Comparison of ENCODE assay signal across 20 cellular contexts in genomic region chr9:136441191-136441680, GRCh38. TPM values are rescaled to one million over a fixed set of nuclear protein-coding genes. Genes with fewer than 3 reads are reported as not detected.
DNase-seq lines count a peak whose midpoint lies in the region; ATAC-seq, FAIRE-seq and TF ChIP-seq lines count a peak whose summit lies in the region.
"Had no signal": no experiment of that assay in that cellular context is flagged by ENCODE, and none has a peak within 500 bp of the region (broad histone marks: within the 10 kb centered on the region; RNA-seq: fewer than 3 reads in every experiment).

No MANE protein-coding gene starts in this region.

- peaks cover 24% of the 10 kb centered on the region for H3K4me1 Mint-ChIP-seq in activated CD4-positive, alpha-beta memory T cell treated with anti-CD3 and anti-CD28 coated beads, Interleukin-2, amount 10 ng/mL, durations not matched to agents 7 days and 5 days
- peaks cover 19% of the 10 kb centered on the region for H3K4me1 Mint-ChIP-seq in activated CD4-positive, alpha-beta memory T cell treated with anti-CD3 and anti-CD28 coated beads for 36 hours (ENCODE audit: low read depth)
- H3K4me1 Mint-ChIP-seq in effector memory CD8-positive, alpha-beta T cell (ENCODE audit: low read depth in 2 of 2), result peaks cover 18 to 20% of the 10 kb centered on the region in 2 donors
- peaks cover 19% of the 10 kb centered on the region for H3K4me1 Mint-ChIP-seq in neural progenitor cell

- intact Hi-C loops in activated CD4-positive, alpha-beta memory T cell treated with anti-CD3 and anti-CD28 coated beads for 36 hours (cut with micrococcal nuclease), result no loop called here

- no peaks in the 10 kb centered on the region for H3K9me3 Mint-ChIP-seq in activated CD4-positive, alpha-beta memory T cell treated with anti-CD3 and anti-CD28 coated beads, Interleukin-2, amount 10 ng/mL, durations not matched to agents 7 days and 5 days
- H3K9me3 Mint-ChIP-seq in activated CD4-positive, alpha-beta memory T cell treated with anti-CD3 and anti-CD28 coated beads for 36 hours, result no peaks in the 10 kb centered on the region
- H3K9me3 Mint-ChIP-seq in effector memory CD8-positive, alpha-beta T cell, result no peaks in the 10 kb centered on the region
- no peaks in the 10 kb centered on the region for H3K9me3 Mint-ChIP-seq in neural progenitor cell
- H3K9me3 Mint-ChIP-seq: naive thymus-derived CD4-positive, alpha-beta T cell; stimulated activated naive CD8-positive, alpha-beta T cell treated with anti-CD3 and anti-CD28 coated beads, Interleukin-15, Interleukin-2, amounts not matched to agents 100 ng/mL and 50 ng/mL, for 24 hours; type B pancreatic cell had no signal

- H3K4me3 ChIP-seq in neural progenitor cell, result no peak overlapping the region
- H3K4me3 ChIP-seq: A549, lower lobe of right lung had no signal

- H2AFZ ChIP-seq in neural progenitor cell (replicated peaks), result no peak overlapping the region

- peaks cover 45% of the 10 kb centered on the region for H4K20me1 ChIP-seq in neural progenitor cell (ENCODE audit: low read depth)

- H3K4me3 Mint-ChIP-seq in activated CD4-positive, alpha-beta memory T cell treated with anti-CD3 and anti-CD28 coated beads, Interleukin-2, amount 10 ng/mL, durations not matched to agents 7 days and 5 days, result peak overlapping the region; percentile 35
- no peak overlapping the region for H3K4me3 Mint-ChIP-seq in activated CD4-positive, alpha-beta memory T cell treated with anti-CD3 and anti-CD28 coated beads for 36 hours
- peak overlapping the region; percentile 46 to 67 for H3K4me3 Mint-ChIP-seq in effector memory CD8-positive, alpha-beta T cell
- H3K4me3 Mint-ChIP-seq in neural progenitor cell, result peak overlapping the region; percentile 84
- H3K4me3 Mint-ChIP-seq: activated CD8-positive, alpha-beta memory T cell treated with anti-CD3 and anti-CD28 coated beads, Interleukin-2, amount 10 ng/mL, durations not matched to agents 7 days and 5 days had no signal

- H3K36me3 ChIP-seq in neural progenitor cell, result no peaks in the 10 kb centered on the region

- TF ChIP-seq CTCF in neural progenitor cell (IDR thresholded peaks at IDR 0.05) (no peak), D721Med (IDR thresholded peaks at IDR 0.05; ENCODE audit: insufficient read depth, missing control alignments) (no peak)

- no peaks in the 10 kb centered on the region for H3K27me3 Mint-ChIP-seq in activated CD4-positive, alpha-beta memory T cell treated with anti-CD3 and anti-CD28 coated beads, Interleukin-2, amount 10 ng/mL, durations not matched to agents 7 days and 5 days
- H3K27me3 Mint-ChIP-seq in activated CD4-positive, alpha-beta memory T cell treated with anti-CD3 and anti-CD28 coated beads for 36 hours, result no peaks in the 10 kb centered on the region
- no peaks in the 10 kb centered on the region for H3K27me3 Mint-ChIP-seq in effector memory CD8-positive, alpha-beta T cell
- peaks cover 17% of the 10 kb centered on the region for H3K27me3 Mint-ChIP-seq in neural progenitor cell (ENCODE audit: insufficient read depth, low read depth)
- H3K27me3 Mint-ChIP-seq: activated CD8-positive, alpha-beta memory T cell treated with anti-CD3 and anti-CD28 coated beads, Interleukin-2, amount 10 ng/mL, durations not matched to agents 7 days and 5 days; naive thymus-derived CD4-positive, alpha-beta T cell; stimulated activated naive CD8-positive, alpha-beta T cell treated with anti-CD3 and anti-CD28 coated beads, Interleukin-15, Interleukin-2, amounts not matched to agents 100 ng/mL and 50 ng/mL, for 24 hours; type B pancreatic cell had no signal

- POLR2A ChIA-PET in activated CD4-positive, alpha-beta memory T cell treated with anti-CD3 and anti-CD28 coated beads, Interleukin-2, amount 10 ng/mL, durations not matched to agents 7 days and 5 days (lab: Charles Lee), result interaction anchor here (1.3 kb wide), 3 partner anchors 30 to 78 kb away, joined by 3 to 4 read pairs (median 3); partner anchors contain the start of genes DNLZ, ENTR1 and PMPCA
- POLR2A ChIA-PET in activated CD4-positive, alpha-beta memory T cell treated with anti-CD3 and anti-CD28 coated beads for 36 hours (lab: Charles Lee), result no interaction called here

- DNase-seq in activated CD4-positive, alpha-beta memory T cell treated with anti-CD3 and anti-CD28 coated beads, Interleukin-2, amount 10 ng/mL, durations not matched to agents 7 days and 5 days, result no peak
- no peak for DNase-seq in activated CD4-positive, alpha-beta memory T cell treated with anti-CD3 and anti-CD28 coated beads for 36 hours
- DNase-seq in HK-2 (ENCODE audit: unreplicated experiment) (peak; percentile 25), neural progenitor cell (ENCODE audit: low spot score) (no peak), D721Med (ENCODE audit: insufficient read length, low spot score) (no peak)
- DNase-seq in effector memory CD8-positive, alpha-beta T cell, result no peak
- no peak for DNase-seq in stimulated activated CD4-positive, alpha-beta T cell treated with anti-CD3 and anti-CD28 coated beads, Interleukin-4, amount 100 ng/mL, for 4 hours
- DNase-seq: activated CD4-positive, CD25-positive, alpha-beta regulatory T cell; activated CD8-positive, alpha-beta memory T cell treated with anti-CD3 and anti-CD28 coated beads, Interleukin-2, amount 10 ng/mL, durations not matched to agents 7 days and 5 days; lower lobe of right lung; naive thymus-derived CD4-positive, alpha-beta T cell; NCI-H1930; NCI-H446 treated with DMSO at 0.1 percent for 48 hours; T-helper 2 cell had no signal

- no peak for FAIRE-seq in D721Med (lab: Jason Lieb, UNC)
- FAIRE-seq: A549 had no signal

- H3K79me2 ChIP-seq in neural progenitor cell (ENCODE audit: low read depth), result peaks cover 31% of the 10 kb centered on the region

- H3K27ac Mint-ChIP-seq in activated CD4-positive, alpha-beta memory T cell treated with anti-CD3 and anti-CD28 coated beads, Interleukin-2, amount 10 ng/mL, durations not matched to agents 7 days and 5 days, result no peak overlapping the region
- no peak overlapping the region for H3K27ac Mint-ChIP-seq in activated CD4-positive, alpha-beta memory T cell treated with anti-CD3 and anti-CD28 coated beads for 36 hours
- peak overlapping the region in 1 of 2 donors; percentile 32 for H3K27ac Mint-ChIP-seq in effector memory CD8-positive, alpha-beta T cell
- peak overlapping the region; percentile 57 for H3K27ac Mint-ChIP-seq in neural progenitor cell
- H3K27ac Mint-ChIP-seq: stimulated activated naive CD8-positive, alpha-beta T cell treated with anti-CD3 and anti-CD28 coated beads, Interleukin-15, Interleukin-2, amounts not matched to agents 100 ng/mL and 50 ng/mL, for 24 hours; type B pancreatic cell had no signal

- no peaks in the 10 kb centered on the region for H3K9me3 ChIP-seq in neural progenitor cell (ENCODE audit: low read depth)
- H3K9me3 ChIP-seq: A549, lower lobe of right lung had no signal

- H3K4me1 ChIP-seq in neural progenitor cell, result peaks cover 9% of the 10 kb centered on the region

- ATAC-seq in effector memory CD8-positive, alpha-beta T cell (replicated peaks), result no peak
- ATAC-seq in GM19023 (IDR thresholded peaks at IDR 0.05; ENCODE audit: unreplicated experiment), result no peak
- ATAC-seq: A549; activated CD8-positive, alpha-beta memory T cell treated with anti-CD3 and anti-CD28 coated beads, Interleukin-2, amount 10 ng/mL, durations not matched to agents 7 days and 5 days; lower lobe of right lung; naive thymus-derived CD4-positive, alpha-beta T cell; Right ventricle myocardium inferior had no signal

- no peak overlapping the region for H3K4me2 ChIP-seq in neural progenitor cell
- H3K4me2 ChIP-seq: A549 had no signal

- no peak overlapping the region for H3K27ac ChIP-seq in neural progenitor cell
- H3K27ac ChIP-seq: A549, epithelial cell of prostate had no signal

- H3K9ac ChIP-seq in neural progenitor cell, result no peak overlapping the region

- no peaks in the 10 kb centered on the region for H3K27me3 ChIP-seq in neural progenitor cell

- CTCF ChIA-PET in activated CD4-positive, alpha-beta memory T cell treated with anti-CD3 and anti-CD28 coated beads, Interleukin-2, amount 10 ng/mL, durations not matched to agents 7 days and 5 days (lab: Charles Lee), result no interaction called here
- CTCF ChIA-PET in activated CD4-positive, alpha-beta memory T cell treated with anti-CD3 and anti-CD28 coated beads for 36 hours (lab: Charles Lee), result interaction anchor here (1.5 kb wide), 1 partner anchor 40 kb away, joined by 3 read pairs; no protein-coding TSS in a partner anchor

- H3K36me3 Mint-ChIP-seq in activated CD4-positive, alpha-beta memory T cell treated with anti-CD3 and anti-CD28 coated beads, Interleukin-2, amount 10 ng/mL, durations not matched to agents 7 days and 5 days (ENCODE audit: low read depth), result peaks cover 35% of the 10 kb centered on the region
- H3K36me3 Mint-ChIP-seq in activated CD4-positive, alpha-beta memory T cell treated with anti-CD3 and anti-CD28 coated beads for 36 hours, result peaks cover 20% of the 10 kb centered on the region
- peaks cover 60% of the 10 kb centered on the region for H3K36me3 Mint-ChIP-seq in effector memory CD8-positive, alpha-beta T cell (ENCODE audit: insufficient read depth)
- H3K36me3 Mint-ChIP-seq in neural progenitor cell, result peaks cover 23% of the 10 kb centered on the region

- peaks cover 22% of the 10 kb centered on the region for H3F3A ChIP-seq in neural progenitor cell (ENCODE audit: low read depth)

RNA-seq across cellular contexts. Expression of gene INPP5E, which starts 1.6 kb away (rescaled TPM):
- total RNA-seq in activated CD4-positive, alpha-beta memory T cell treated with anti-CD3 and anti-CD28 coated beads, Interleukin-2, amount 10 ng/mL, durations not matched to agents 7 days and 5 days, result 10 to 100 TPM; 19.5 to 21.6 TPM
- 10 to 100 TPM; 18.8 to 21.3 TPM for total RNA-seq in activated CD4-positive, alpha-beta memory T cell treated with anti-CD3 and anti-CD28 coated beads for 36 hours
- total RNA-seq in neural progenitor cell (ENCODE audit: low replicate concordance), result 8.8 and 23.6 TPM in 2 replicates

RNA-seq across cellular contexts. Expression of gene PMPCA, which starts 30.8 kb away (rescaled TPM):
- total RNA-seq in activated CD4-positive, alpha-beta memory T cell treated with anti-CD3 and anti-CD28 coated beads, Interleukin-2, amount 10 ng/mL, durations not matched to agents 7 days and 5 days, result 10 to 100 TPM; 56.6 to 62.2 TPM
- 100 to 1,000 TPM; 108 to 112 TPM for total RNA-seq in activated CD4-positive, alpha-beta memory T cell treated with anti-CD3 and anti-CD28 coated beads for 36 hours
- 51.3 and 65.3 TPM in 2 replicates for total RNA-seq in neural progenitor cell (ENCODE audit: low replicate concordance)

RNA-seq across cellular contexts. Expression of gene ENTR1, which starts 30.8 kb away (rescaled TPM):
- 10 to 100 TPM; 49.2 to 54.9 TPM for total RNA-seq in activated CD4-positive, alpha-beta memory T cell treated with anti-CD3 and anti-CD28 coated beads, Interleukin-2, amount 10 ng/mL, durations not matched to agents 7 days and 5 days
- 10 to 100 TPM; 66.9 to 74.9 TPM for total RNA-seq in activated CD4-positive, alpha-beta memory T cell treated with anti-CD3 and anti-CD28 coated beads for 36 hours
- total RNA-seq in neural progenitor cell (ENCODE audit: low replicate concordance), result 34.9 and 52.3 TPM in 2 replicates

RNA-seq across cellular contexts. Expression of gene SNAPC4, which starts 41.3 kb away (rescaled TPM):
- 1 to 10 TPM; 8.8 TPM for total RNA-seq in activated CD4-positive, alpha-beta memory T cell treated with anti-CD3 and anti-CD28 coated beads, Interleukin-2, amount 10 ng/mL, durations not matched to agents 7 days and 5 days
- 10 to 100 TPM; 13.9 to 14.3 TPM for total RNA-seq in activated CD4-positive, alpha-beta memory T cell treated with anti-CD3 and anti-CD28 coated beads for 36 hours
- 6.8 and 16.5 TPM in 2 replicates for total RNA-seq in neural progenitor cell (ENCODE audit: low replicate concordance)

RNA-seq across cellular contexts. Expression of gene SEC16A, which starts 41.6 kb away (rescaled TPM):
- total RNA-seq in activated CD4-positive, alpha-beta memory T cell treated with anti-CD3 and anti-CD28 coated beads, Interleukin-2, amount 10 ng/mL, durations not matched to agents 7 days and 5 days, result 10 to 100 TPM; 56.1 to 61.0 TPM
- 10 to 100 TPM; 54.1 to 57.0 TPM for total RNA-seq in activated CD4-positive, alpha-beta memory T cell treated with anti-CD3 and anti-CD28 coated beads for 36 hours
- total RNA-seq in neural progenitor cell (ENCODE audit: low replicate concordance), result 16.8 and 23.8 TPM in 2 replicates
